In genomic region chr11:131691558-131692041, GRCh38 we compare ENCODE assay signal across 9 cellular contexts.
DNase-seq lines count a peak whose midpoint lies in the region; ATAC-seq, FAIRE-seq and TF ChIP-seq lines count a peak whose summit lies in the region.
"Had no signal": no experiment of that assay in that cellular context is flagged by ENCODE, and none has a peak within 500 bp of the region (broad histone marks: within the 10 kb centered on the region; RNA-seq: fewer than 3 reads in every experiment).

No MANE protein-coding gene starts in this region.

- H2BK5ac ChIP-seq in trophoblast cell (ENCODE audit: low read depth, low read length, poor library complexity), result no peak overlapping the region

- H3K27ac ChIP-seq in endodermal cell (ENCODE audit: low read depth, low read length) (no peak overlapping the region), trophoblast cell (ENCODE audit: low read depth, low read length) (no peak overlapping the region)

- H3K9ac ChIP-seq in endodermal cell (ENCODE audit: extremely low read depth, low read length, poor library complexity, severe bottlenecking), result no peak overlapping the region
- no peak overlapping the region for H3K9ac ChIP-seq in trophoblast cell (ENCODE audit: low read length)

- ATAC-seq in GM19438 (IDR thresholded peaks at IDR 0.05; ENCODE audit: low read depth, unreplicated experiment), result peak; percentile 60
- no peak for ATAC-seq in GM18870 (IDR thresholded peaks at IDR 0.05; ENCODE audit: unreplicated experiment)
- ATAC-seq in HG03135 (IDR thresholded peaks at IDR 0.05; ENCODE audit: unreplicated experiment), result no peak

- no peak overlapping the region for H2BK120ac ChIP-seq in trophoblast cell (ENCODE audit: insufficient read depth, low read length, poor library complexity)

- no peak overlapping the region for H4K12ac ChIP-seq in trophoblast cell (ENCODE audit: low read depth, low read length)

- H3K36me3 Mint-ChIP-seq in endodermal cell (ENCODE audit: low read depth), result no peaks in the 10 kb centered on the region

- H2AK5ac ChIP-seq in trophoblast cell (ENCODE audit: low read length), result no peak overlapping the region

- H3K79me1 ChIP-seq in trophoblast cell (ENCODE audit: low read length), result no peaks in the 10 kb centered on the region

- no peak overlapping the region for H3K23ac ChIP-seq in trophoblast cell (ENCODE audit: low read length)

- H3K4me1 ChIP-seq in endodermal cell (ENCODE audit: control insufficient read depth, insufficient read depth, low read length), result peaks cover 3% of the 10 kb centered on the region
- H3K4me1 ChIP-seq in trophoblast cell (ENCODE audit: control insufficient read depth in 1 of 2, insufficient read depth in 2 of 2, low read length in 2 of 2), result peaks cover 3% of the 10 kb centered on the region in 2 experiments

- no peak overlapping the region for H3K4me3 ChIP-seq in endodermal cell (ENCODE audit: low read length)
- H3K4me3 ChIP-seq in trophoblast cell (ENCODE audit: low read depth, low read length), result no peak overlapping the region
- H3K4me3 ChIP-seq: lung had no signal

- peaks cover 78% of the 10 kb centered on the region for H3K27me3 Mint-ChIP-seq in endodermal cell (ENCODE audit: insufficient read depth)

- 22 to 31% methylated on average over 14 to 32 of the region's 32 CpGs for WGBS in endodermal cell (ENCODE audit: insufficient coverage in 1 of 2, insufficient read length in 1 of 2), 2 experiments
- no CpG with 5 or more reads among the region's 32 CpGs for WGBS in trophoblast cell (ENCODE audit: extremely low coverage, insufficient coverage, insufficient read length)

- H3K4me3 Mint-ChIP-seq in endodermal cell, result no peak overlapping the region

- H3K4me2 ChIP-seq in trophoblast cell (ENCODE audit: low read length), result no peak overlapping the region

- H3K4ac ChIP-seq in trophoblast cell (ENCODE audit: low read depth, low read length), result no peak overlapping the region

- H2BK12ac ChIP-seq in trophoblast cell (ENCODE audit: low read length), result no peak overlapping the region

- FAIRE-seq in D721Med (lab: Jason Lieb, UNC), result no peak

- H2AFZ ChIP-seq in trophoblast cell (ENCODE audit: insufficient read depth, low read length, poor library complexity), result no peak overlapping the region

- peaks cover 69% of the 10 kb centered on the region for H3K27me3 ChIP-seq in endodermal cell (ENCODE audit: control insufficient read depth, insufficient read depth, low read length, poor library complexity, severe bottlenecking)
- peaks cover 4% of the 10 kb centered on the region for H3K27me3 ChIP-seq in trophoblast cell (ENCODE audit: insufficient read depth, low read length)

- H3K36me3 ChIP-seq in endodermal cell (ENCODE audit: control insufficient read depth, insufficient read depth, low read length) (no peaks in the 10 kb centered on the region), trophoblast cell (ENCODE audit: control insufficient read depth in 1 of 2, insufficient read depth in 2 of 2, low read length in 2 of 2) (no peaks in the 10 kb centered on the region)

- TF ChIP-seq CTCF in D721Med (IDR thresholded peaks at IDR 0.05; ENCODE audit: insufficient read depth, missing control alignments) (peak; percentile 49), endodermal cell (conservative IDR thresholded peaks at IDR 0.05) (peak; percentile 87)

- H3K27ac Mint-ChIP-seq in endodermal cell, result no peak overlapping the region

- H3K4me1 Mint-ChIP-seq in endodermal cell, result peaks cover 6% of the 10 kb centered on the region

- H4K91ac ChIP-seq in trophoblast cell (ENCODE audit: low read depth, low read length), result no peak overlapping the region

- DNase-seq in D721Med (ENCODE audit: insufficient read length, low spot score) (no peak), NCI-H510A treated with DMSO at 0.1 percent for 48 hours (lab: John Stamatoyannopoulos, UW) (peak; percentile 20), endodermal cell (peak; percentile 88), trophoblast cell (peak; percentile 36 to 47), NCI-H1048 (lab: John Stamatoyannopoulos, UW) (no peak)

- H4K8ac ChIP-seq in trophoblast cell (ENCODE audit: low read depth, low read length), result no peak overlapping the region

- no peaks in the 10 kb centered on the region for H3K79me2 ChIP-seq in trophoblast cell (ENCODE audit: control insufficient read depth, insufficient read depth, low read length, poor library complexity)

- no peak overlapping the region for H3K18ac ChIP-seq in trophoblast cell (ENCODE audit: low read length)

- H3K9me3 ChIP-seq in endodermal cell (ENCODE audit: control insufficient read depth, low read length) (no peaks in the 10 kb centered on the region), trophoblast cell (ENCODE audit: insufficient read depth, low read depth, low read length) (no peaks in the 10 kb centered on the region)

- H3K9me3 Mint-ChIP-seq in endodermal cell, result no peaks in the 10 kb centered on the region

- H3K14ac ChIP-seq in trophoblast cell (ENCODE audit: low read length), result no peak overlapping the region

Comparison
In these comparisons a context has a peak if more than half of its experiments do, and no peak if none do; other contexts are left out.
1. DNase-seq: peak in NCI-H510A treated with DMSO at 0.1 percent for 48 hours (single experiment), endodermal cell (single experiment) and trophoblast cell (2 of 2); none in D721Med (single experiment) and NCI-H1048 (single experiment).